ENCODE assay signal across 8 cellular contexts in genomic region chr1:94045465-94046056, GRCh38.
DNase-seq lines count a peak whose midpoint lies in the region; ATAC-seq and TF ChIP-seq lines count a peak whose summit lies in the region.

No MANE protein-coding gene starts in this region.

- no peaks in the 10 kb centered on the region for H3K27me3 ChIP-seq in brain microvascular endothelial cell (replicated peaks)

- H3K36me3 ChIP-seq in SK-N-MC (ENCODE audit: insufficient read depth, low read length) = no peaks in the 10 kb centered on the region
- H3K36me3 ChIP-seq in brain microvascular endothelial cell (replicated peaks) = no peaks in the 10 kb centered on the region

- H3K9ac ChIP-seq in SK-N-MC (ENCODE audit: insufficient read length) = no peak overlapping the region

- H3K27ac ChIP-seq in SK-N-MC = no peak overlapping the region
- H3K27ac ChIP-seq in brain microvascular endothelial cell = peak overlapping the region; percentile 82

- H3K4me3 ChIP-seq in SK-N-MC = 0 out of 2 replicates have a peak overlapping the region, but pooled peaks have one; percentile 23
- H3K4me3 ChIP-seq in brain microvascular endothelial cell (ENCODE audit: low read depth, low read length) = peak overlapping the region; percentile 6
- no peak overlapping the region for H3K4me3 ChIP-seq in retinal pigment epithelial cell (ENCODE audit: low read length)

- ATAC-seq in HG02970 (IDR thresholded peaks at IDR 0.05; ENCODE audit: low FRiP score, unreplicated experiment) = no peak

- no peaks in the 10 kb centered on the region for H3K9me3 ChIP-seq in SK-N-MC (ENCODE audit: low read depth, low read length)

- in situ Hi-C loops in brain microvascular endothelial cell (cut with HindIII; ENCODE audit: low pct_ligation_motif_present, low sequenced_read_pairs) = no loop called here

- peak; percentile 74 for TF ChIP-seq CTCF in brain microvascular endothelial cell (IDR thresholded peaks at IDR 0.05; ENCODE audit: low read depth, low read length, missing control alignments)
- TF ChIP-seq CTCF in retinal pigment epithelial cell (conservative IDR thresholded peaks at IDR 0.05; ENCODE audit: low read depth, low read length) = peak; percentile 72

- DNase-seq in EL (peak; percentile 99), HPDE6-E6E7 (ENCODE audit: extremely low spot score) (peak; percentile 91), SK-N-MC (ENCODE audit: low read depth, low spot score) (peak; percentile 66), brain microvascular endothelial cell (peak; percentile 99), iPS DF 4.7 (ENCODE audit: extremely low read depth, low spot score) (peak; percentile 88), retinal pigment epithelial cell (ENCODE audit: low read depth) (peak; percentile 90), NK-92 (lab: John Stamatoyannopoulos, UW; ENCODE audit: unreplicated experiment) (no peak)
